13 cellular contexts compared by ENCODE assay signal in genomic region chr6:158468666-158469065, GRCh38.
DNase-seq lines count a peak whose midpoint lies in the region; ATAC-seq and TF ChIP-seq lines count a peak whose summit lies in the region.
"Had no signal": no experiment of that assay in that cellular context is flagged by ENCODE, and none has a peak within 500 bp of the region (broad histone marks: within the 10 kb centered on the region; RNA-seq: fewer than 3 reads in every experiment).

No MANE protein-coding gene starts in this region.

- H3K27me3 Mint-ChIP-seq in endodermal cell (ENCODE audit: insufficient read depth) = peaks cover 92% of the 10 kb centered on the region

- H3K27me3 ChIP-seq in HAP-1 (ENCODE audit: low read depth) = no peaks in the 10 kb centered on the region
- H3K27me3 ChIP-seq in endodermal cell (ENCODE audit: control insufficient read depth, insufficient read depth, low read length, poor library complexity, severe bottlenecking) = no peaks in the 10 kb centered on the region

- H3K4me3 ChIP-seq in HAP-1 (no peak overlapping the region), endodermal cell (ENCODE audit: low read length) (no peak overlapping the region)
- H3K4me3 ChIP-seq: skin epidermis had no signal

- H3K4me3 Mint-ChIP-seq in endodermal cell = no peak overlapping the region
- H3K4me3 Mint-ChIP-seq: T-helper 1 cell treated with Interleukin-12 subunit alpha and Interleukin-12 subunit beta and Interleukin-4 antibody, amounts not matched to agents 30 μg/mL and 1 μg/mL, for 36 hours had no signal

- H3K36me3 ChIP-seq in HAP-1 (replicated peaks) = peaks cover 7% of the 10 kb centered on the region
- H3K36me3 ChIP-seq in endodermal cell (ENCODE audit: control insufficient read depth, insufficient read depth, low read length) = peaks cover 62% of the 10 kb centered on the region

- H3K9me3 Mint-ChIP-seq in endodermal cell = peaks cover 3% of the 10 kb centered on the region
- H3K9me3 Mint-ChIP-seq: T-helper 1 cell treated with Interleukin-12 subunit alpha and Interleukin-12 subunit beta and Interleukin-4 antibody, amounts not matched to agents 30 μg/mL and 1 μg/mL, for 36 hours had no signal

- WGBS in endodermal cell (ENCODE audit: insufficient coverage in 1 of 2, insufficient read length in 1 of 2), 2 experiments = 87 to 100% methylated on average over 3 to 6 of the region's 6 CpGs

- no peak overlapping the region for H3K27ac ChIP-seq in endodermal cell (ENCODE audit: low read depth, low read length)
- H3K27ac ChIP-seq: skin epidermis had no signal

- peaks cover 57% of the 10 kb centered on the region for H3K4me1 Mint-ChIP-seq in endodermal cell

- DNase-seq in COLO668 (lab: John Stamatoyannopoulos, UW; ENCODE audit: unreplicated experiment) = peak; percentile 24
- peak; percentile 37 to 55 for DNase-seq in HAP-1 (ENCODE audit: low spot score in 2 of 2)
- DNase-seq in NCI-H748 (lab: John Stamatoyannopoulos, UW; ENCODE audit: unreplicated experiment) = peak; percentile 87
- DNase-seq in endodermal cell = no peak
- no peak for DNase-seq in DMS79 treated with DMSO at 0.1 percent for 48 hours (lab: John Stamatoyannopoulos, UW)
- DNase-seq in putamen (ENCODE audit: low spot score) = no peak
- no peak for DNase-seq in C1 segment of cervical spinal cord (lab: John Stamatoyannopoulos, UW)
- DNase-seq: activated CD4-positive, alpha-beta T cell treated with anti-CD3 and anti-CD28 coated beads, Interleukin-2, amount 50 U/mL, for 1 hour; anterior cingulate cortex; RPMI8226 had no signal

- TF ChIP-seq CTCF in endodermal cell (conservative IDR thresholded peaks at IDR 0.05) = peak; percentile 36

- no peak for ATAC-seq in GM19324 (IDR thresholded peaks at IDR 0.05; ENCODE audit: low FRiP score, unreplicated experiment)

- H3K4me1 ChIP-seq in HAP-1 (peaks cover 12% of the 10 kb centered on the region), endodermal cell (ENCODE audit: control insufficient read depth, insufficient read depth, low read length) (peaks cover 4% of the 10 kb centered on the region)

- H3K36me3 Mint-ChIP-seq in endodermal cell (ENCODE audit: low read depth) = peaks cover 69% of the 10 kb centered on the region

- in situ Hi-C loops in HAP-1 (cut with MboI; ENCODE audit: low sequenced_read_pairs) = no loop called here

- no peak overlapping the region for H3K27ac Mint-ChIP-seq in endodermal cell
- H3K27ac Mint-ChIP-seq: T-helper 1 cell treated with Interleukin-12 subunit alpha and Interleukin-12 subunit beta and Interleukin-4 antibody, amounts not matched to agents 30 μg/mL and 1 μg/mL, for 36 hours had no signal

- no peak overlapping the region for H3K9ac ChIP-seq in endodermal cell (ENCODE audit: extremely low read depth, low read length, poor library complexity, severe bottlenecking)

- 0 out of 2 replicates have a peak, but pooled peaks cover 2% of the 10 kb centered on the region for H3K9me3 ChIP-seq in HAP-1
- peaks cover 13% of the 10 kb centered on the region for H3K9me3 ChIP-seq in endodermal cell (ENCODE audit: control insufficient read depth, low read length)

Comparison
In these comparisons a context has a peak if more than half of its experiments do, and no peak if none do; other contexts are left out.
1. DNase-seq: peak in COLO668 (single experiment), HAP-1 (2 of 2) and NCI-H748 (single experiment); none in endodermal cell (single experiment), DMS79 treated with DMSO at 0.1 percent for 48 hours (single experiment), putamen (single experiment) and C1 segment of cervical spinal cord (0 of 14).